8 cellular contexts compared by ENCODE assay signal in the genomic region with DNA sequence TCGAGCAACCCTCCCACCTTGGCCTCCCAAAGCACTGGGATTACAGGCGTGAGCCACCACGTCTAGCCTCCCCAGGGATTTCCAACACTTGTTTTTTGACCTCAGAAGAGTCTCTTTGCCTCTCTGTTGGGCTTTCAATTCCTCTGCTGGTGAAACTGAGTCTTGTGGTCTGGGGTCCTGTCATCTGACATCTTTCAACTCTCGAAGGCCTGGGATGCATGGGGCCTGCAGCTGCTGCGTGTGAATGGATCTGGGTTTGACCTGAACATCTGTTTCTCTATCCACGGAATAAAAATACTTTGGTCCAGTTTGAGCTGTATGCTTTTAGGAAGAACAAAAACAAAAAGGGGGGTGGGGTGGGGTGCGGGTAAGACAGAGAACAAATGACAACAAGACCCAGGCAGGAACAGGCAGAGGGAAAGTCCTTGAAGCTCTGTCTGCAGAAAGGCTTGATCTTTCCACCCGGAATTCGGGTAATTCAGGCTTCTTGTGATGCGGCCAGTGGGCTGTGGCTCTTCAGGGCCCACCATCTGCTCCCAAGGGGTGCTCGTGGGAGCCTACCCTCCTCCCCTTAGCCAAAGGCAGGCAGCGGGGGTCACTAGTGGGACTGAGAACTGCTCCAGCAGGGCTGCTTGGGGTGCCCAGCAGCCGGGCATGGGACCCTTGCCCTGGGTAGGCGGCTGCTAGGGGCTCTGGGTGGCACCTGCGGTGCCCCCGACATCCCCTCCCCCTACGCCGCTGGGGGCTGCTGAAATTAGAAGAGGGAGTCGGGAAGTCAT.
DNase-seq lines count a peak whose midpoint lies in the region; ATAC-seq and TF ChIP-seq lines count a peak whose summit lies in the region.

No MANE protein-coding gene starts in this region.

- H3K9ac ChIP-seq in ES-I3 (ENCODE audit: low read depth, low read length), result peak overlapping the region; percentile 52; the same call in 1 of the 2 replicates
- H3K9ac ChIP-seq in GM23248, result peak overlapping the region; percentile 63

- H3K27me3 Mint-ChIP-seq in activated B cell treated with CpG ODN at 0.5 μM for 24 hours (no peaks in the 10 kb centered on the region), mesothelial cell of epicardium (ENCODE audit: low read depth) (peaks cover 12% of the 10 kb centered on the region)

- no peaks in the 10 kb centered on the region for H3K9me2 ChIP-seq in GM23248 (ENCODE audit: insufficient read depth)

- H3K9me3 ChIP-seq in ES-I3 (ENCODE audit: control insufficient read depth, insufficient read depth, low read length), result no peaks in the 10 kb centered on the region
- no peaks in the 10 kb centered on the region for H3K9me3 ChIP-seq in GM23248 (ENCODE audit: low read depth)

- peak overlapping the region; percentile 47; the same call in 1 of the 2 replicates for H3K4me3 ChIP-seq in GM23248

- H4K20me1 ChIP-seq in GM23248 (ENCODE audit: insufficient read depth), result no peaks in the 10 kb centered on the region

- H3K4me3 Mint-ChIP-seq in activated B cell treated with CpG ODN at 0.5 μM for 24 hours (peak overlapping the region; percentile 82), mesothelial cell of epicardium (peak overlapping the region; percentile 51)

- H3K79me2 ChIP-seq in GM23248 (ENCODE audit: insufficient read depth), result no peaks in the 10 kb centered on the region

- in situ Hi-C loops in GM23248 (cut with MboI), result no loop called here

- H2AFZ ChIP-seq in GM23248, result peak overlapping the region; percentile 88; the same call in 1 of the 2 replicates

- peak overlapping the region; percentile 82 for H3K27ac ChIP-seq in GM23248

- no peaks in the 10 kb centered on the region for H3K27me3 ChIP-seq in GM23248 (replicated peaks; ENCODE audit: insufficient read depth)

- H3K36me3 ChIP-seq in ES-I3 (ENCODE audit: insufficient read depth, low read length), result no peaks in the 10 kb centered on the region
- no peaks in the 10 kb centered on the region for H3K36me3 ChIP-seq in GM23248 (ENCODE audit: low read depth)

- 72 to 73% methylated on average over 19 of the region's 19 CpGs for WGBS in GM23248 (ENCODE audit: low coverage in 1 of 2, low lambda C conversion rate in 2 of 2, missing lambda C conversion rate in 2 of 2), 2 experiments

- TF ChIP-seq CTCF in activated B cell treated with CpG ODN at 0.5 μM for 24 hours (IDR thresholded peaks at IDR 0.05) (no peak), mesothelial cell of epicardium (IDR thresholded peaks at IDR 0.05; ENCODE audit: unreplicated experiment) (no peak)

- intact Hi-C loops in activated B cell treated with CpG ODN at 0.5 μM for 24 hours (cut with micrococcal nuclease), result loop anchor here (2.0 to 10.0 kb wide), 5 partner anchors 20 to 454 kb away; a partner anchor contains a TSS

- peak overlapping the region; percentile 62 for H3K4me2 ChIP-seq in GM23248 (ENCODE audit: unreplicated experiment)

- H3K4me1 Mint-ChIP-seq in activated B cell treated with CpG ODN at 0.5 μM for 24 hours (peaks cover 66% of the 10 kb centered on the region), mesothelial cell of epicardium (peaks cover 25% of the 10 kb centered on the region)

- H3K9me3 Mint-ChIP-seq in activated B cell treated with CpG ODN at 0.5 μM for 24 hours, result no peaks in the 10 kb centered on the region
- H3K9me3 Mint-ChIP-seq in mesothelial cell of epicardium, result no peaks in the 10 kb centered on the region

- no peak overlapping the region for H3K27ac Mint-ChIP-seq in activated B cell treated with CpG ODN at 0.5 μM for 24 hours
- H3K27ac Mint-ChIP-seq in mesothelial cell of epicardium, result no peak overlapping the region

- H3K36me3 Mint-ChIP-seq in activated B cell treated with CpG ODN at 0.5 μM for 24 hours (ENCODE audit: low read depth), result no peaks in the 10 kb centered on the region
- no peaks in the 10 kb centered on the region for H3K36me3 Mint-ChIP-seq in mesothelial cell of epicardium

- POLR2A ChIA-PET in activated B cell treated with CpG ODN at 0.5 μM for 24 hours (lab: Charles Lee), result interaction anchor here (0.5 to 1.9 kb wide), 7 partner anchors 8 to 449 kb away, joined by 3 to 8 read pairs (median 5); a partner anchor contains a TSS

- H3K4me1 ChIP-seq in ES-I3 (ENCODE audit: insufficient read depth, low read length) (peaks cover 33% of the 10 kb centered on the region), GM23248 (ENCODE audit: insufficient read depth) (peaks cover 56% of the 10 kb centered on the region)

- no peak for DNase-seq in GM23248
- peak; percentile 36 for DNase-seq in activated B cell treated with CpG ODN at 0.5 μM for 24 hours
- DNase-seq in mesothelial cell of epicardium (ENCODE audit: low spot score in 2 of 2, unreplicated experiment in 2 of 2), result no peak
- DNase-seq in activated gamma-delta T cell (lab: John Stamatoyannopoulos, UW), result no peak
- no peak for DNase-seq in NCI-H1694 (lab: John Stamatoyannopoulos, UW)
- no peak for DNase-seq in NCI-H1417 (lab: John Stamatoyannopoulos, UW)
- DNase-seq in effector CD8-positive, alpha-beta T cell (lab: John Stamatoyannopoulos, UW), result no peak

- peaks cover 7% of the 10 kb centered on the region; the same call in 1 of the 2 replicates for H3F3A ChIP-seq in GM23248 (ENCODE audit: insufficient read depth)

- ATAC-seq in activated B cell treated with CpG ODN at 0.5 μM for 24 hours (ENCODE audit: low read depth), result no peak

- CTCF ChIA-PET in activated B cell treated with CpG ODN at 0.5 μM for 24 hours (lab: Charles Lee), result no interaction called here
